In genomic region chr12:109840349-109841073, GRCh38 we compare ENCODE assay signal across 10 cellular contexts. TPM values are rescaled to one million over a fixed set of nuclear protein-coding genes. Genes with fewer than 3 reads are reported as not detected.
DNase-seq lines count a peak whose midpoint lies in the region; ATAC-seq and TF ChIP-seq lines count a peak whose summit lies in the region.
"Had no signal": no experiment of that assay in that cellular context is flagged by ENCODE, and none has a peak within 500 bp of the region (broad histone marks: within the 10 kb centered on the region; RNA-seq: fewer than 3 reads in every experiment).

No MANE protein-coding gene starts in this region.

- no peak for TF ChIP-seq CTCF in type B pancreatic cell (conservative IDR thresholded peaks at IDR 0.05)
- no peak for TF ChIP-seq CTCF in testis (IDR thresholded peaks at IDR 0.05)

- no peaks in the 10 kb centered on the region for H3K9me3 Mint-ChIP-seq in type B pancreatic cell
- H3K9me3 Mint-ChIP-seq: activated T-cell treated with anti-CD3 and anti-CD28 coated beads, Interleukin-2, amount 50 U/mL, for 24 hours had no signal

- H3K4me3 ChIP-seq in testis: no peak overlapping the region
- H3K4me3 ChIP-seq: vagina had no signal

- H3K27me3 ChIP-seq in testis: no peaks in the 10 kb centered on the region
- H3K27me3 ChIP-seq: vagina had no signal

- H3K27me3 Mint-ChIP-seq in type B pancreatic cell: no peaks in the 10 kb centered on the region

- 72 to 79% methylated on average over 4 to 7 of the region's 7 CpGs for WGBS in testis, 2 donors

- no peak overlapping the region for H3K27ac ChIP-seq in testis
- H3K27ac ChIP-seq: vagina had no signal

- peak overlapping the region; percentile 48 for H3K27ac Mint-ChIP-seq in type B pancreatic cell
- H3K27ac Mint-ChIP-seq: activated T-cell treated with anti-CD3 and anti-CD28 coated beads, Interleukin-2, amount 50 U/mL, for 24 hours had no signal

- H3K4me1 Mint-ChIP-seq in type B pancreatic cell (ENCODE audit: unreplicated experiment): peaks cover 8% of the 10 kb centered on the region

- peak; percentile 27 for ATAC-seq in esophagus mucosa
- ATAC-seq: sciatic nerve had no signal

- no peak overlapping the region for H3K4me3 Mint-ChIP-seq in type B pancreatic cell
- H3K4me3 Mint-ChIP-seq: activated T-cell treated with anti-CD3 and anti-CD28 coated beads, Interleukin-2, amount 50 U/mL, for 24 hours had no signal

- DNase-seq in HPDE6-E6E7 (ENCODE audit: extremely low spot score) (peak; percentile 73), NCI-H510A treated with DMSO at 0.1 percent for 48 hours (lab: John Stamatoyannopoulos, UW) (peak; percentile 42), type B pancreatic cell (ENCODE audit: extremely low spot score, unreplicated experiment) (no peak), testis (no peak), NCI-H1105 (lab: John Stamatoyannopoulos, UW) (no peak), GDM1 (lab: John Stamatoyannopoulos, UW) (no peak)
- DNase-seq: activated T-cell treated with anti-CD3 and anti-CD28 coated beads, Interleukin-2, amount 50 U/mL, for 24 hours had no signal

- intact Hi-C loops in testis (cut with DNase I; ENCODE audit: low total_unique reads): no loop called here

- H3K36me3 ChIP-seq in testis (ENCODE audit: low read depth, missing control alignments): no peaks in the 10 kb centered on the region
- H3K36me3 ChIP-seq: vagina had no signal

- no peaks in the 10 kb centered on the region for H3K4me1 ChIP-seq in testis

- H3K36me3 Mint-ChIP-seq in type B pancreatic cell: no peaks in the 10 kb centered on the region

- H3K9me3 ChIP-seq in testis: no peaks in the 10 kb centered on the region
- H3K9me3 ChIP-seq: vagina had no signal

- TF ChIP-seq POLR2A in testis (IDR thresholded peaks at IDR 0.05): no peak

RNA-seq across cellular contexts. Expression of gene TRPV4, which starts 7.3 kb away (rescaled TPM):
- total RNA-seq in esophagus mucosa: 7.3 TPM
- 2.1 and 3.1 TPM in 2 replicates for total RNA-seq in type B pancreatic cell (ENCODE audit: low replicate concordance)
- 1 to 10 TPM; 1.3 to 3.0 TPM for total RNA-seq in testis
- 2.2 TPM for polyA plus RNA-seq in testis (ENCODE audit: insufficient read depth, low read depth, low replicate concordance)

RNA-seq across cellular contexts. Expression of gene GLTP, which starts 39.8 kb away (rescaled TPM):
- 362 TPM for total RNA-seq in esophagus mucosa
- 48.7 and 118 TPM in 2 replicates for total RNA-seq in type B pancreatic cell (ENCODE audit: low replicate concordance)
- 10 to 100 TPM; 20.0 to 23.1 TPM for total RNA-seq in testis
- 27.1 TPM for polyA plus RNA-seq in testis (ENCODE audit: insufficient read depth, low read depth, low replicate concordance)

RNA-seq across cellular contexts. Expression of gene TCHP, which starts 59.6 kb away (rescaled TPM):
- total RNA-seq in esophagus mucosa (13.1 TPM), type B pancreatic cell (ENCODE audit: low replicate concordance) (21.6 TPM in 2 replicates), testis (10 to 100 TPM; 38.0 to 59.4 TPM)
- 23.2 TPM for polyA plus RNA-seq in testis (ENCODE audit: insufficient read depth, low read depth, low replicate concordance)

Comparison
In these comparisons a context has a peak if more than half of its experiments do, and no peak if none do; other contexts are left out.
1. DNase-seq: peak in HPDE6-E6E7 (single experiment) and NCI-H510A treated with DMSO at 0.1 percent for 48 hours (single experiment); none in type B pancreatic cell (single experiment), testis (single experiment), NCI-H1105 (single experiment) and GDM1 (single experiment).